9 cellular contexts compared by ENCODE assay signal in the genomic region with DNA sequence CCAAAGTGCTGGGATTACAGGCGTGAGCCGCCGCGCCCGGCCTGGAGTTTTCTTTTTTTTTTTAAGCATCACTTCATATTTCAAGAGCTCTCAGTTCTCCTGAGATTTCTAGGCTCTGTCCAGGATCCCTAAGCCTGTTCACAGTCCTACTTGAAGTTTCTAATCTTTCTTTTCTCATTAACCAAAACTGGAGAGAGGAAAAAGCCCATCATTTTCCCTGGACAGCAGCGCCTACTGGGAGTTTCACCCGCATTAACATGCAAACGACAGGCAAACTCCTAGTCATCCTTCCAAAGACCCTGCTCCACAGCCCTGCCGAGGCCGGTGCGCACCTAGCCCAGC. TPM values are rescaled to one million over a fixed set of nuclear protein-coding genes. Genes with fewer than 3 reads are reported as not detected.
DNase-seq lines count a peak whose midpoint lies in the region; FAIRE-seq and TF ChIP-seq lines count a peak whose summit lies in the region.
"Not testable (repeated sequence)": the region's sequence is repeated elsewhere in the genome, so short reads cannot be mapped to it uniquely, and the experiment has no call there.
"Had no signal": no experiment of that assay in that cellular context is flagged by ENCODE, and none has a peak within 500 bp of the region (broad histone marks: within the 10 kb centered on the region; RNA-seq: fewer than 3 reads in every experiment).

No MANE protein-coding gene starts in this region.

- not testable (repeated sequence) for TF ChIP-seq POLR2A in endothelial cell of umbilical vein (IDR thresholded peaks at IDR 0.05; ENCODE audit: low read depth, low read length)

- H3K9me2 ChIP-seq in SK-N-SH: not testable (repeated sequence)

- H3K4me1 Mint-ChIP-seq in HFFc6 (ENCODE audit: low read depth): not testable (repeated sequence)
- H3K4me1 Mint-ChIP-seq in neural progenitor cell: peaks cover 31% of the 10 kb centered on the region

- not testable (repeated sequence) for H3K9me3 ChIP-seq in BE2C; SK-N-SH; adipocyte (ENCODE audit: control insufficient read depth, low read length); endothelial cell of umbilical vein (replicated peaks; ENCODE audit: control insufficient read depth, insufficient read depth, low read length); neural progenitor cell (ENCODE audit: low read depth); subcutaneous abdominal adipose tissue (ENCODE audit: control insufficient read depth in 5 of 5, low read length in 5 of 5)

- peak overlapping the region; percentile 90 for H3K4me3 ChIP-seq in BE2C (ENCODE audit: low read depth, low read length)
- peak overlapping the region; percentile 75 to 99 for H3K4me3 ChIP-seq in SK-N-SH (ENCODE audit: low read depth in 2 of 2, low read length in 1 of 2)
- H3K4me3 ChIP-seq in adipocyte (ENCODE audit: low read length): peak overlapping the region; percentile 89
- H3K4me3 ChIP-seq in endothelial cell of umbilical vein (replicated peaks in 1 of 3; ENCODE audit: insufficient read depth in 1 of 3, low read depth in 1 of 3, low read length in 3 of 3): peak overlapping the region; percentile 40 to 82 (median 64)
- H3K4me3 ChIP-seq in neural progenitor cell: peak overlapping the region; percentile 99
- H3K4me3 ChIP-seq in subcutaneous abdominal adipose tissue (ENCODE audit: low read depth in 1 of 5, low read length in 5 of 5): peak overlapping the region; percentile 48 to 83 (median 79)

- not testable (repeated sequence) for TF ChIP-seq CTCF in BE2C (IDR thresholded peaks at IDR 0.05; ENCODE audit: low read depth, low read length); HFFc6 (IDR thresholded peaks at IDR 0.05); SK-N-SH (IDR thresholded peaks at IDR 0.05); endothelial cell of umbilical vein (IDR thresholded peaks at IDR 0.05; ENCODE audit: extremely low read depth in 1 of 2, insufficient read depth in 1 of 2, low read depth in 1 of 2, low read length in 2 of 2); neural progenitor cell (IDR thresholded peaks at IDR 0.05)

- peak overlapping the region; percentile 80 for H2AFZ ChIP-seq in SK-N-SH (ENCODE audit: low read depth)
- H2AFZ ChIP-seq in endothelial cell of umbilical vein (ENCODE audit: low read depth, low read length): peak overlapping the region; percentile 62
- peak overlapping the region; percentile 91 for H2AFZ ChIP-seq in neural progenitor cell (replicated peaks)

- peak overlapping the region; percentile 90 for H3K4me2 ChIP-seq in SK-N-SH
- H3K4me2 ChIP-seq in endothelial cell of umbilical vein (ENCODE audit: insufficient read depth, low read length): peak overlapping the region; percentile 33
- H3K4me2 ChIP-seq in neural progenitor cell: peak overlapping the region; percentile 82

- BruUV-seq in endothelial cell of umbilical vein (replicated peaks; lab: Mats Ljungman, UMichigan): TSS peak; percentile 88

- H3K9me3 Mint-ChIP-seq in HFFc6, neural progenitor cell: not testable (repeated sequence)

- intact Hi-C loops in endothelial cell of umbilical vein (cut with micrococcal nuclease): loop anchor here (1.0 to 2.0 kb wide), 4 partner anchors 12 to 24 kb away; partner anchors contain the start of gene N4BP3

- not testable (repeated sequence) for H3K36me3 ChIP-seq in BE2C; SK-N-SH (replicated peaks in 1 of 2; ENCODE audit: control insufficient read depth in 1 of 2, insufficient read depth in 2 of 2, low read length in 1 of 2); adipocyte (ENCODE audit: control insufficient read depth, insufficient read depth, low read length, severe bottlenecking); endothelial cell of umbilical vein (ENCODE audit: control insufficient read depth in 2 of 2, extremely low read depth in 1 of 2, insufficient read depth in 2 of 2, low read length in 2 of 2); neural progenitor cell; subcutaneous abdominal adipose tissue (ENCODE audit: control insufficient read depth in 5 of 5, insufficient read depth in 5 of 5, low read length in 5 of 5)

- not testable (repeated sequence) for DNase-seq in BE2C; SK-N-SH; adipocyte (ENCODE audit: low read depth); neural progenitor cell (ENCODE audit: low spot score)
- DNase-seq in HFFc6 (peak; percentile 7), endothelial cell of umbilical vein (ENCODE audit: low read depth, low spot score) (peak; percentile 18), iris pigment epithelial cell (ENCODE audit: low read depth) (peak; percentile 17)

- H3K27ac ChIP-seq in SK-N-SH (ENCODE audit: low read depth in 2 of 2, low read length in 1 of 2) (peak overlapping the region; percentile 77 to 80), endothelial cell of umbilical vein (ENCODE audit: insufficient read depth, low read depth, low read length) (peak overlapping the region; percentile 40), neural progenitor cell (peak overlapping the region; percentile 93), subcutaneous abdominal adipose tissue (ENCODE audit: low read depth, low read length) (peak overlapping the region; percentile 86)

- not testable (repeated sequence) for H3K27me3 ChIP-seq in BE2C; SK-N-SH (ENCODE audit: insufficient read depth); adipocyte (replicated peaks; ENCODE audit: control insufficient read depth, insufficient read depth, low read length); endothelial cell of umbilical vein (ENCODE audit: control insufficient read depth in 2 of 2, insufficient read depth in 2 of 2, low read length in 2 of 2); neural progenitor cell; subcutaneous abdominal adipose tissue (ENCODE audit: control insufficient read depth in 5 of 5, insufficient read depth in 4 of 5, low read length in 5 of 5)

- peak overlapping the region; percentile 82 for H3K4me3 Mint-ChIP-seq in HFFc6
- H3K4me3 Mint-ChIP-seq in neural progenitor cell: peak overlapping the region; percentile 86

- H3K9me1 ChIP-seq in endothelial cell of umbilical vein (replicated peaks; ENCODE audit: control insufficient read depth, extremely low read depth, insufficient read depth, low read length): not testable (repeated sequence)

- POLR2A ChIA-PET in SK-N-SH (lab: Yijun Ruan, JAX); endothelial cell of umbilical vein (lab: Charles Lee): not testable (repeated sequence)

- H3K27ac Mint-ChIP-seq in HFFc6 (peak overlapping the region; percentile 42; the same call in 1 of the 2 replicates), neural progenitor cell (peak overlapping the region; percentile 74)

- H3K79me2 ChIP-seq in SK-N-SH (ENCODE audit: insufficient read depth) (peaks cover 39% of the 10 kb centered on the region), neural progenitor cell (ENCODE audit: low read depth) (peaks cover 25% of the 10 kb centered on the region)
- H3K79me2 ChIP-seq in endothelial cell of umbilical vein (ENCODE audit: control insufficient read depth, insufficient read depth, low read length): not testable (repeated sequence)

- WGBS in SK-N-SH (ENCODE audit: low lambda C conversion rate): 10% methylated on average over 11 of the region's 11 CpGs

- not testable (repeated sequence) for TF ChIP-seq EP300 in SK-N-SH (IDR thresholded peaks at IDR 0.05; ENCODE audit: borderline replicate concordance in 1 of 2, low read depth in 1 of 2, low read length in 1 of 2)

- FAIRE-seq in endothelial cell of umbilical vein (lab: Jason Lieb, UNC): peak; percentile 82

- H3F3A ChIP-seq in SK-N-SH (replicated peaks; ENCODE audit: insufficient read depth): not testable (repeated sequence)
- peaks cover 50% of the 10 kb centered on the region for H3F3A ChIP-seq in neural progenitor cell (ENCODE audit: low read depth)

- not testable (repeated sequence) for TF ChIP-seq RAD21 in SK-N-SH (IDR thresholded peaks at IDR 0.05; ENCODE audit: low read length)

- CTCF ChIA-PET in SK-N-SH (lab: Yijun Ruan, JAX): interaction anchor here (4.0 to 10.9 kb wide), 2 partner anchors 9 to 54 kb away, joined by 26 to 96 read pairs; no protein-coding TSS in a partner anchor
- CTCF ChIA-PET in endothelial cell of umbilical vein (lab: Charles Lee): interaction anchor here (1.0 kb wide), 1 partner anchor 54 kb away, joined by 5 read pairs; no protein-coding TSS in a partner anchor

- H3K4me1 ChIP-seq in BE2C; SK-N-SH (ENCODE audit: control insufficient read depth in 1 of 2, insufficient read depth in 2 of 2, low read depth in 1 of 2, low read length in 1 of 2); adipocyte (ENCODE audit: control insufficient read depth, insufficient read depth, low read length): not testable (repeated sequence)
- H3K4me1 ChIP-seq in endothelial cell of umbilical vein (ENCODE audit: control insufficient read depth, extremely low read depth, insufficient read depth, low read length) (peaks cover 11% of the 10 kb centered on the region), neural progenitor cell (peaks cover 21% of the 10 kb centered on the region), subcutaneous abdominal adipose tissue (ENCODE audit: control insufficient read depth in 5 of 5, insufficient read depth in 5 of 5, low read length in 5 of 5) (peaks cover 4 to 22% (median 15%) of the 10 kb centered on the region in 5 donors)

- not testable (repeated sequence) for H3K36me3 Mint-ChIP-seq in HFFc6 (ENCODE audit: low read depth)
- peaks cover 11% of the 10 kb centered on the region for H3K36me3 Mint-ChIP-seq in neural progenitor cell

- H4K20me1 ChIP-seq in SK-N-SH (ENCODE audit: insufficient read depth); endothelial cell of umbilical vein (replicated peaks; ENCODE audit: control insufficient read depth, extremely low read depth, insufficient read depth, low read length); neural progenitor cell (ENCODE audit: low read depth): not testable (repeated sequence)

- dilution Hi-C loops in endothelial cell of umbilical vein (cut with MboI; ENCODE audit: extremely low pct_ligation_motif_present, low sequenced_read_pairs): not testable (repeated sequence)

- H3K27me3 Mint-ChIP-seq in HFFc6 (ENCODE audit: insufficient read depth); neural progenitor cell (ENCODE audit: insufficient read depth, low read depth): not testable (repeated sequence)

- H3K9ac ChIP-seq in SK-N-SH (peak overlapping the region; percentile 83), adipocyte (ENCODE audit: low read length) (peak overlapping the region; percentile 88), endothelial cell of umbilical vein (replicated peaks; ENCODE audit: extremely low read depth, insufficient read depth, low read length) (peak overlapping the region; percentile 50), neural progenitor cell (peak overlapping the region; percentile 15), subcutaneous abdominal adipose tissue (ENCODE audit: low read length in 5 of 5) (peak overlapping the region; percentile 26 to 93 (median 73))

RNA-seq across cellular contexts. Expression of gene RMND5B, which starts 0.6 kb away (rescaled TPM):
- polyA plus RNA-seq in BE2C (2012; ENCODE audit: insufficient read depth, insufficient read length, low read depth): 80.6 TPM
- total RNA-seq in HFFc6 (2021; fragmentation: NEBNext Ultra II Directional; extraction: Animal tissue kit (Norgen Biotek cat#: 25700)): 10 to 100 TPM; 18.2 to 23.3 (median 21.9) TPM
- 42.8 and 43.7 TPM in 2 replicates for polyA plus RNA-seq in SK-N-SH (2012; rRNA removed)
- 25.1 and 32.1 TPM in 2 replicates for polyA plus RNA-seq in SK-N-SH (2012; cell fraction: cytosol; rRNA removed)
- polyA plus RNA-seq in SK-N-SH (2012; cell fraction: nucleus; rRNA removed): 74.2 and 75.6 TPM in 2 replicates
- 34.2 and 38.2 TPM in 2 replicates for total RNA-seq in endothelial cell of umbilical vein
- 37.2 and 40.2 TPM in 2 replicates for polyA plus RNA-seq in endothelial cell of umbilical vein
- polyA plus RNA-seq in endothelial cell of umbilical vein (2011; cell fraction: cytosol; rRNA removed): 37.4 and 40.0 TPM in 2 replicates
- 56.5 and 63.0 TPM in 2 replicates for polyA plus RNA-seq in endothelial cell of umbilical vein (2011; cell fraction: nucleus; rRNA removed)
- 11.9 and 17.7 TPM in 2 replicates for polyA plus RNA-seq in endothelial cell of umbilical vein (2012)
- 37.4 and 48.4 TPM in 2 replicates for polyA minus RNA-seq in endothelial cell of umbilical vein
- 29.2 TPM for polyA minus RNA-seq in endothelial cell of umbilical vein (2011; cell fraction: cytosol; rRNA and poly(A)+ RNA removed)
- 23.2 and 24.3 TPM in 2 replicates for polyA minus RNA-seq in endothelial cell of umbilical vein (2011; cell fraction: nucleus; rRNA and poly(A)+ RNA removed)
- 25.3 and 25.5 TPM in 2 replicates for total RNA-seq in neural progenitor cell (ENCODE audit: low replicate concordance)

RNA-seq across cellular contexts. Expression of gene N4BP3, which starts 16.9 kb away (rescaled TPM):
- 9.4 TPM for polyA plus RNA-seq in BE2C (2012; ENCODE audit: insufficient read depth, insufficient read length, low read depth)
- total RNA-seq in HFFc6 (2021; fragmentation: NEBNext Ultra II Directional; extraction: Animal tissue kit (Norgen Biotek cat#: 25700)): under 1 TPM in 3 of 6 experiments, not detected in 3; 0.03 to 0.05 (median 0.05) TPM
- 0.16 and 0.28 TPM in 2 replicates for polyA plus RNA-seq in SK-N-SH (2012; rRNA removed)
- polyA plus RNA-seq in SK-N-SH (2012; cell fraction: cytosol; rRNA removed): 0.09 and 0.14 TPM in 2 replicates
- polyA plus RNA-seq in SK-N-SH (2012; cell fraction: nucleus; rRNA removed): 0.42 and 0.54 TPM in 2 replicates
- 38.2 and 40.3 TPM in 2 replicates for total RNA-seq in endothelial cell of umbilical vein
- polyA plus RNA-seq in endothelial cell of umbilical vein: 11.8 and 12.5 TPM in 2 replicates
- 8.3 and 10.6 TPM in 2 replicates for polyA plus RNA-seq in endothelial cell of umbilical vein (2011; cell fraction: cytosol; rRNA removed)
- polyA plus RNA-seq in endothelial cell of umbilical vein (2011; cell fraction: nucleus; rRNA removed): 22.0 TPM in 2 replicates
- polyA plus RNA-seq in endothelial cell of umbilical vein (2012): 2.4 and 3.4 TPM in 2 replicates
- polyA minus RNA-seq in endothelial cell of umbilical vein: 13.2 and 16.2 TPM in 2 replicates
- 0.82 TPM for polyA minus RNA-seq in endothelial cell of umbilical vein (2011; cell fraction: cytosol; rRNA and poly(A)+ RNA removed)
- polyA minus RNA-seq in endothelial cell of umbilical vein (2011; cell fraction: nucleus; rRNA and poly(A)+ RNA removed): 13.2 and 19.0 TPM in 2 replicates
- 4.1 and 12.8 TPM in 2 replicates for total RNA-seq in neural progenitor cell (ENCODE audit: low replicate concordance)

RNA-seq across cellular contexts. Expression of gene NHP2, which starts 23.5 kb away (rescaled TPM):
- 661 TPM for polyA plus RNA-seq in BE2C (2012; ENCODE audit: insufficient read depth, insufficient read length, low read depth)
- total RNA-seq in HFFc6 (2021; fragmentation: NEBNext Ultra II Directional; extraction: Animal tissue kit (Norgen Biotek cat#: 25700)): 100 to 1,000 TPM; 172 to 204 (median 184) TPM
- polyA plus RNA-seq in SK-N-SH (2012; rRNA removed) (313 and 455 TPM in 2 replicates), endothelial cell of umbilical vein (202 and 220 TPM in 2 replicates)
- polyA plus RNA-seq in SK-N-SH (2012; cell fraction: cytosol; rRNA removed): 325 and 409 TPM in 2 replicates
- polyA plus RNA-seq in SK-N-SH (2012; cell fraction: nucleus; rRNA removed): 134 and 156 TPM in 2 replicates
- total RNA-seq in endothelial cell of umbilical vein (205 and 210 TPM in 2 replicates), neural progenitor cell (ENCODE audit: low replicate concordance) (357 and 380 TPM in 2 replicates)
- 245 and 324 TPM in 2 replicates for polyA plus RNA-seq in endothelial cell of umbilical vein (2011; cell fraction: cytosol; rRNA removed)
- polyA plus RNA-seq in endothelial cell of umbilical vein (2011; cell fraction: nucleus; rRNA removed): 87.5 and 117 TPM in 2 replicates
- 197 and 224 TPM in 2 replicates for polyA plus RNA-seq in endothelial cell of umbilical vein (2012)
- 50.8 and 57.1 TPM in 2 replicates for polyA minus RNA-seq in endothelial cell of umbilical vein
- 130 TPM for polyA minus RNA-seq in endothelial cell of umbilical vein (2011; cell fraction: cytosol; rRNA and poly(A)+ RNA removed)
- polyA minus RNA-seq in endothelial cell of umbilical vein (2011; cell fraction: nucleus; rRNA and poly(A)+ RNA removed): 25.5 and 36.5 TPM in 2 replicates

RNA-seq across cellular contexts. Expression of gene GMCL2, which starts 57.0 kb away (rescaled TPM):
- not detected for polyA plus RNA-seq in BE2C (2012; ENCODE audit: insufficient read depth, insufficient read length, low read depth)
- not detected for total RNA-seq in HFFc6 (2021; fragmentation: NEBNext Ultra II Directional; extraction: Animal tissue kit (Norgen Biotek cat#: 25700))
- polyA plus RNA-seq in SK-N-SH (2012; rRNA removed): not detected in 2 replicates
- polyA plus RNA-seq in SK-N-SH (2012; cell fraction: cytosol; rRNA removed): 0.01 TPM in 2 replicates
- not detected in 2 replicates for polyA plus RNA-seq in SK-N-SH (2012; cell fraction: nucleus; rRNA removed)
- not detected in 2 replicates for total RNA-seq in endothelial cell of umbilical vein
- not detected in 2 replicates for polyA plus RNA-seq in endothelial cell of umbilical vein
- not detected in 2 replicates for polyA plus RNA-seq in endothelial cell of umbilical vein (2011; cell fraction: cytosol; rRNA removed)
- not detected in 2 replicates for polyA plus RNA-seq in endothelial cell of umbilical vein (2011; cell fraction: nucleus; rRNA removed)
- not detected in 2 replicates for polyA plus RNA-seq in endothelial cell of umbilical vein (2012)
- polyA minus RNA-seq in endothelial cell of umbilical vein: not detected in 2 replicates
- polyA minus RNA-seq in endothelial cell of umbilical vein (2011; cell fraction: cytosol; rRNA and poly(A)+ RNA removed): not detected
- not detected in 2 replicates for polyA minus RNA-seq in endothelial cell of umbilical vein (2011; cell fraction: nucleus; rRNA and poly(A)+ RNA removed)
- total RNA-seq in neural progenitor cell (ENCODE audit: low replicate concordance): not detected in 2 replicates
- total RNA-seq: LHCN-M2 had no signal

Comparison
In these comparisons a context has a peak if more than half of its experiments do, and no peak if none do; other contexts are left out.
1. H3K27ac ChIP-seq: peak in every context shown above with its lines; median percentile 93 in neural progenitor cell; 86 in subcutaneous abdominal adipose tissue; 78 in SK-N-SH; 40 in endothelial cell of umbilical vein.
2. H3K4me2 ChIP-seq: peak in every context shown above with its lines; median percentile 90 in SK-N-SH; 82 in neural progenitor cell; 33 in endothelial cell of umbilical vein.
3. H3K9ac ChIP-seq: peak in every context shown above with its lines; median percentile 88 in adipocyte; 83 in SK-N-SH; 73 in subcutaneous abdominal adipose tissue; 50 in endothelial cell of umbilical vein; 15 in neural progenitor cell.